ENCODE assay signal across 24 cellular contexts in genomic region chr1:47701283-47701682, GRCh38.
"Had no signal": no experiment of that assay in that cellular context is flagged by ENCODE, and none has a peak within 500 bp of the region (broad histone marks: within the 10 kb centered on the region; RNA-seq: fewer than 3 reads in every experiment).

No MANE protein-coding gene starts in this region.

- DNase-seq: activated CD4-positive, alpha-beta T cell treated with anti-CD3 and anti-CD28 coated beads for 36 hours; activated CD4-positive, alpha-beta T cell treated with anti-CD3 and anti-CD28 coated beads, Interleukin-2, amount 10 ng/mL, durations not matched to agents 24 days and 14 days; activated CD4-positive, alpha-beta T cell treated with anti-CD3 and anti-CD28 coated beads, Interleukin-2, amount 50 U/mL, for 48 hours; activated CD4-positive, CD25-positive, alpha-beta regulatory T cell; activated CD4-positive, CD25-positive, alpha-beta regulatory T cell treated with anti-CD3 and anti-CD28 coated beads, Interleukin-2, amount 50 U/mL, for 72 hours; activated CD8-positive, alpha-beta memory T cell treated with anti-CD3 and anti-CD28 coated beads for 24 hours; activated CD8-positive, alpha-beta T cell treated with anti-CD3 and anti-CD28 coated beads for 36 hours; activated effector memory CD4-positive, alpha-beta T cell treated with Interleukin-2 at 50 U/mL for 16 hours; activated gamma-delta T cell treated with Interleukin-2 at 50 U/mL for 16 hours; activated naive CD4-positive, alpha-beta T cell treated with Interleukin-2 at 50 U/mL for 16 hours; activated naive CD8-positive, alpha-beta T cell treated with anti-CD3 and anti-CD28 coated beads for 36 hours; activated naive CD8-positive, alpha-beta T cell treated with anti-CD3 and anti-CD28 coated beads, Interleukin-2, amount 50 U/mL, for 24 hours; activated T-cell treated with anti-CD3 and anti-CD28 coated beads, Interleukin-2, amount 50 U/mL, for 4 hours; adrenal gland; amygdala; body of pancreas; caudate nucleus; dorsolateral prefrontal cortex; effector memory CD4-positive, alpha-beta T cell; endodermal cell; foreskin fibroblast; T-helper 2 cell had no signal

- H3K4me1 ChIP-seq: adrenal gland, body of pancreas had no signal

- ATAC-seq: activated CD4-positive, alpha-beta T cell treated with anti-CD3 and anti-CD28 coated beads for 36 hours; activated CD8-positive, alpha-beta T cell treated with anti-CD3 and anti-CD28 coated beads for 36 hours; activated naive CD8-positive, alpha-beta T cell treated with anti-CD3 and anti-CD28 coated beads, Interleukin-2, amount 50 U/mL, for 24 hours; activated T-cell treated with anti-CD3 and anti-CD28 coated beads, Interleukin-2, amount 50 U/mL, for 4 hours; activated T-helper 17 cell treated with anti-CD3 and anti-CD28 coated beads, Interleukin-2, amount 50 U/mL, for 72 hours; body of pancreas; esophagus mucosa had no signal

- H3K27ac ChIP-seq: adrenal gland, body of pancreas, dorsolateral prefrontal cortex had no signal

- H3K36me3 ChIP-seq: adrenal gland had no signal

- H3K4me3 ChIP-seq: adrenal gland, body of pancreas, dorsolateral prefrontal cortex had no signal

- H3K9me3 ChIP-seq: adrenal gland, body of pancreas had no signal

- H3K27me3 ChIP-seq: adrenal gland, body of pancreas had no signal
